ENCODE assay signal across 12 cellular contexts in genomic region chr6:24822646-24823045, GRCh38. TPM values are rescaled to one million over a fixed set of nuclear protein-coding genes. Genes with fewer than 3 reads are reported as not detected.
"Had no signal": no experiment of that assay in that cellular context is flagged by ENCODE, and none has a peak within 500 bp of the region (broad histone marks: within the 10 kb centered on the region; RNA-seq: fewer than 3 reads in every experiment).

No MANE protein-coding gene starts in this region.

RNA-seq across cellular contexts. Expression of gene ARMH2, which starts 23.9 kb away (rescaled TPM):
- total RNA-seq: chondrocyte, dermis microvascular lymphatic vessel endothelial cell, endodermal cell, frontal cortex, lower leg skin, mesenteric fat pad, occipital lobe, progenitor cell of endocrine pancreas, right cardiac atrium, transverse colon had no signal
- polyA plus RNA-seq: right cardiac atrium, SK-N-SH, small intestine had no signal
